8 cellular contexts compared by ENCODE assay signal in the genomic region with DNA sequence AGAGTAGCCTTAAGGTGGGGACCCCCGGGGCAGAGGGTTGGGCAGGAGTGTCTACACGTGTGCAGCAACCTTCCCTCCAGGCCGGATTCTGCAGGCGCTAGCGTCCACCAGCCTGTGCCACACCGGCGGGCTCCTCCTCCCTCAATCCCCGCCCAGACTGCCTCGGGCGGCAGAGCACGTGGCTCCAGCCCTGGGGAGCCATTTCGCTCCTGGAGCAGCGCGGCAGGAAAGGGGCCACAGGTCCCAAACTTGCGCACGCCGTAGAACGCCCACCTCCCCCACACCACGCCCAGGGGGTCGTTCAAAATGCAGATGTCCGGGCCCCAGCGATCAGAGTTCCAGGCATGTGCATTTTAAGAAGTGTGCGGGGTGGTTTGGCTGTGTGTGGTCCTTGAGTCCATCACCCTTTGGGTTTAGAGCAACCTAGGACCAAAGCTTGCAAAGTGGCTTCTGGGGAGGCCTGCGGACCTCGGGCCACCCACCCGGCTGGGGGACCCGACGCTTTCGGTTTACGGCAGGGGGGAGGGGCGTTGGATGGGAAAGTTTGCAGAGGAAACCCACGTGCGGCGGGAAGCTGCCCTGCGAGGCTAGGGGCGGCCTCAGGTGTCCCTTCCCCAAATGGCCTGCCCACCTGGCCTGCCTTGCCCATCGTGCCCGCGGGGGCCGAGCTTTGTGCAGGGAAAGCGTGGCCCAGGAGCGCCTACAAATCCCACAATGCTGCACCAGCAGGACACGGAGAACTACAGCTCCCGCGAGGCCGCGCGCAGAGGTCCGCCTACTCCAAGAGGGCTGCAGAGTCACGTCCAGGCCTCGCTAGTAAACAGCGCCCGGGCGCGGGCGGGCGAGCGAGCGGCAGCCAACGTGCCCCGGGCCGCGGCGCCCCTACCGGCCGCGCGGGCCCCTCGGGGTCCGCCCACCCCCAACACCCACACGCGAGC. TPM values are rescaled to one million over a fixed set of nuclear protein-coding genes. Genes with fewer than 3 reads are reported as not detected.
A peak's percentile ranks its signal among the peaks of the same experiment; 100 is the strongest.
DNase-seq lines count a peak whose midpoint lies in the region; ATAC-seq and TF ChIP-seq lines count a peak whose summit lies in the region.

No MANE protein-coding gene starts in this region.

- peak overlapping the region; percentile 91 for H2AFZ ChIP-seq in mammary epithelial cell (ENCODE audit: low read depth, low read length)

- TSS peak; percentile 39 for BruUV-seq in mammary epithelial cell (replicated peaks; lab: Mats Ljungman, UMichigan)

- no peaks in the 10 kb centered on the region for H3K27me3 ChIP-seq in WERI-Rb-1 (ENCODE audit: insufficient read depth, low read depth, severe bottlenecking)
- H3K27me3 ChIP-seq in mammary epithelial cell (ENCODE audit: insufficient read depth, low read length) = no peaks in the 10 kb centered on the region

- intact Hi-C loops in mammary epithelial cell (cut with micrococcal nuclease) = loop anchor here (1.0 to 5.0 kb wide), 4 partner anchors 36 to 289 kb away; a partner anchor contains a TSS

- WGBS in mammary epithelial cell (ENCODE audit: low coverage, missing lambda C conversion rate) = 1% methylated on average over 30 of the region's 72 CpGs

- ATAC-seq in GM18519 (IDR thresholded peaks at IDR 0.05; ENCODE audit: low FRiP score, unreplicated experiment) (peak; percentile 69), HG03066 (IDR thresholded peaks at IDR 0.05; ENCODE audit: low read depth, unreplicated experiment) (peak; percentile 72)

- H3K4me3 ChIP-seq in WERI-Rb-1 (ENCODE audit: low read depth, low read length) (peak overlapping the region; percentile 90), mammary epithelial cell (replicated peaks in 1 of 3; ENCODE audit: insufficient read depth in 1 of 3, low read depth in 2 of 3, low read length in 3 of 3) (peak overlapping the region; percentile 69 to 89 (median 74))

- H3K9ac ChIP-seq in mammary epithelial cell (ENCODE audit: insufficient read depth, low read length) = peak overlapping the region; percentile 65

- TF ChIP-seq CTCF in 22Rv1 (IDR thresholded peaks at IDR 0.05) (peak; percentile 28; the same call in 1 of the 2 replicates), WERI-Rb-1 (IDR thresholded peaks at IDR 0.05; ENCODE audit: low read depth, low read length) (no peak), mammary epithelial cell (conservative IDR thresholded peaks at IDR 0.05 in 1 of 2, IDR thresholded peaks at IDR 0.05 in 1 of 2; ENCODE audit: extremely low read depth in 1 of 2, insufficient read depth in 1 of 2, low read depth in 1 of 2, low read length in 2 of 2) (no peak)

- H4K20me1 ChIP-seq in mammary epithelial cell (ENCODE audit: insufficient read depth, low read length) = no peaks in the 10 kb centered on the region

- dilution Hi-C loops in mammary epithelial cell (cut with HindIII; ENCODE audit: low sequenced_read_pairs) = no loop called here

- peak overlapping the region; percentile 98 for H3K4me2 ChIP-seq in mammary epithelial cell (ENCODE audit: insufficient read depth, low read depth, low read length)

- peaks cover 57% of the 10 kb centered on the region for H3K79me2 ChIP-seq in mammary epithelial cell (ENCODE audit: insufficient read depth, low read length)

- in situ Hi-C loops in mammary epithelial cell (cut with MboI; ENCODE audit: low sequenced_read_pairs in 2 of 2) = loop anchor here in 1 of 2 donors (5.0 to 25.0 kb wide), 2 partner anchors 51 to 141 kb away; a partner anchor contains a TSS

- H3K27ac ChIP-seq in 22Rv1 (peak overlapping the region; percentile 95), WERI-Rb-1 (peak overlapping the region; percentile 95), mammary epithelial cell (ENCODE audit: insufficient read depth, low read depth, low read length) (peak overlapping the region; percentile 65)

- CTCF ChIA-PET in mammary epithelial cell (lab: Charles Lee; ENCODE audit: low non-redundant PET) = interaction anchor here (0.6 kb wide), 1 partner anchor 117 kb away, joined by 3 read pairs; no protein-coding TSS in a partner anchor

- DNase-seq in NCI-H2171 (lab: John Stamatoyannopoulos, UW) = peak; percentile 93
- peak; percentile 95 for DNase-seq in WERI-Rb-1
- peak; percentile 86 for DNase-seq in mammary epithelial cell
- peak; percentile 87 for DNase-seq in inferior parietal cortex (ENCODE audit: extremely low spot score)
- peak; percentile 73 for DNase-seq in smooth muscle cell of the brain vasculature (ENCODE audit: low read depth, low spot score)

- peaks cover 20% of the 10 kb centered on the region for H3K4me1 ChIP-seq in mammary epithelial cell (ENCODE audit: insufficient read depth, low read length)

- H3K36me3 ChIP-seq in WERI-Rb-1 (peaks cover 38% of the 10 kb centered on the region), mammary epithelial cell (ENCODE audit: insufficient read depth, low read length) (no peaks in the 10 kb centered on the region)

- no peaks in the 10 kb centered on the region for H3K9me3 ChIP-seq in WERI-Rb-1 (ENCODE audit: severe bottlenecking)
- H3K9me3 ChIP-seq in mammary epithelial cell (replicated peaks; ENCODE audit: insufficient read depth, low read length) = no peaks in the 10 kb centered on the region

RNA-seq across cellular contexts. Expression of a gene that starts 1.4 kb away (rescaled TPM):
- 10 to 100 TPM in 1 of 2 donors, 1 to 10 TPM in 1; 3.3 to 13.0 TPM for total RNA-seq in mammary epithelial cell
- polyA plus RNA-seq in mammary epithelial cell = 9.5 TPM
- polyA minus RNA-seq in mammary epithelial cell = 6.4 TPM

RNA-seq across cellular contexts. Expression of a gene that starts 29.6 kb away (rescaled TPM):
- total RNA-seq in mammary epithelial cell = under 1 TPM in 1 of 2 donors, not detected in 1; under 0.01 TPM
- polyA plus RNA-seq in mammary epithelial cell = not detected
- not detected for polyA minus RNA-seq in mammary epithelial cell

RNA-seq across cellular contexts. Expression of a gene that starts 44.4 kb away (rescaled TPM):
- total RNA-seq in mammary epithelial cell = 10 to 100 TPM in 1 of 2 donors, 1 to 10 TPM in 1; 3.3 to 13.5 TPM
- polyA plus RNA-seq in mammary epithelial cell = 3.6 TPM
- 10.4 TPM for polyA minus RNA-seq in mammary epithelial cell

Comparison
In these comparisons a context has a peak if more than half of its experiments do, and no peak if none do; other contexts are left out.
1. Peak in every context shown above with its lines: DNase-seq, ATAC-seq, H3K4me3 ChIP-seq and H3K27ac ChIP-seq.